In the genomic region with DNA sequence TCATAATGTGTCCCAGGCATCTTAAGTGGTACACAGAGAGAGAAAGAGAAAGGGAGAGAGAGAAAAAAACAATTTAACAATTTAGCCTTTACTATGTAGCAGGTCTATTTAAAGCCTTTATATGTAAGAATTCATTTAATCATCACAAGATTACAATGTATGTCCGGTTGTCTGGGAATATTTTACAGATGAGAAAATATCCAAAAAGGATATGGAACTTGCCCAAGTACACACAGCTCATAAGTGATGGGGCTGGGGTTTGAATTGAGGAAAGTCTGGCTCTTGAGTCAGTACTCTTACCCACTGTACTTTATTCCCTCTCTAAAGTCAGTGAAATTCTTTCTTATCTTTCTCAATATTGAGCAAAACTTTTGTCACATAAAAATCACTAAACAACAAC, we compare ENCODE assay signal across 29 cellular contexts.
"Had no signal": no experiment of that assay in that cellular context is flagged by ENCODE, and none has a peak within 500 bp of the region (broad histone marks: within the 10 kb centered on the region; RNA-seq: fewer than 3 reads in every experiment).

No MANE protein-coding gene starts in this region.

- H3K27ac Mint-ChIP-seq: activated B cell treated with CpG ODN at 0.5 μM for 24 hours; activated CD4-positive, alpha-beta memory T cell treated with anti-CD3 and anti-CD28 coated beads, Interleukin-2, amount 10 ng/mL, durations not matched to agents 7 days and 5 days; activated naive CD4-positive, alpha-beta T cell treated with anti-CD3 and anti-CD28 coated beads for 36 hours; activated naive CD8-positive, alpha-beta T cell; activated T-helper 17 cell treated with anti-CD3 and anti-CD28 coated beads, Interleukin-2, amount 50 U/mL, for 72 hours; T-helper 1 cell treated with Interleukin-12 subunit alpha and Interleukin-12 subunit beta and Interleukin-4 antibody, amounts not matched to agents 30 μg/mL and 1 μg/mL, for 36 hours had no signal

- H3K4me3 ChIP-seq: cardiac muscle cell, SK-N-MC had no signal

- H3K4me3 Mint-ChIP-seq: activated B cell treated with CpG ODN at 0.5 μM for 24 hours; activated CD4-positive, alpha-beta memory T cell treated with anti-CD3 and anti-CD28 coated beads, Interleukin-2, amount 10 ng/mL, durations not matched to agents 7 days and 5 days; activated naive CD4-positive, alpha-beta T cell treated with anti-CD3 and anti-CD28 coated beads for 36 hours; activated naive CD8-positive, alpha-beta T cell; activated T-helper 17 cell treated with anti-CD3 and anti-CD28 coated beads, Interleukin-2, amount 50 U/mL, for 72 hours; T-helper 1 cell treated with Interleukin-12 subunit alpha and Interleukin-12 subunit beta and Interleukin-4 antibody, amounts not matched to agents 30 μg/mL and 1 μg/mL, for 36 hours had no signal

- H3K27ac ChIP-seq: brain microvascular endothelial cell, cardiac muscle cell, SK-N-MC had no signal

- H3K4me1 Mint-ChIP-seq: activated B cell treated with CpG ODN at 0.5 μM for 24 hours; activated CD4-positive, alpha-beta memory T cell treated with anti-CD3 and anti-CD28 coated beads, Interleukin-2, amount 10 ng/mL, durations not matched to agents 7 days and 5 days; activated T-helper 17 cell treated with anti-CD3 and anti-CD28 coated beads, Interleukin-2, amount 50 U/mL, for 72 hours had no signal

- H3K27me3 Mint-ChIP-seq: activated B cell treated with CpG ODN at 0.5 μM for 24 hours; activated CD4-positive, alpha-beta memory T cell treated with anti-CD3 and anti-CD28 coated beads, Interleukin-2, amount 10 ng/mL, durations not matched to agents 7 days and 5 days; activated naive CD8-positive, alpha-beta T cell; activated T-helper 17 cell treated with anti-CD3 and anti-CD28 coated beads, Interleukin-2, amount 50 U/mL, for 72 hours had no signal

- H3K27me3 ChIP-seq: brain microvascular endothelial cell, cardiac muscle cell had no signal

- H3K9me3 Mint-ChIP-seq: activated B cell treated with CpG ODN at 0.5 μM for 24 hours; activated CD4-positive, alpha-beta memory T cell treated with anti-CD3 and anti-CD28 coated beads, Interleukin-2, amount 10 ng/mL, durations not matched to agents 7 days and 5 days; activated naive CD4-positive, alpha-beta T cell treated with anti-CD3 and anti-CD28 coated beads for 36 hours; activated T-helper 17 cell treated with anti-CD3 and anti-CD28 coated beads, Interleukin-2, amount 50 U/mL, for 72 hours; T-helper 1 cell treated with Interleukin-12 subunit alpha and Interleukin-12 subunit beta and Interleukin-4 antibody, amounts not matched to agents 30 μg/mL and 1 μg/mL, for 36 hours had no signal

- H3K36me3 ChIP-seq: brain microvascular endothelial cell, cardiac muscle cell had no signal

- ATAC-seq: activated T-helper 17 cell treated with anti-CD3 and anti-CD28 coated beads, Interleukin-2, amount 50 U/mL, for 72 hours; Panc1; Right ventricle myocardium inferior had no signal

- DNase-seq: activated B cell treated with CpG ODN at 0.5 μM for 24 hours; activated CD4-positive, alpha-beta memory T cell treated with anti-CD3 and anti-CD28 coated beads, Interleukin-2, amount 10 ng/mL, durations not matched to agents 7 days and 5 days; activated CD4-positive, alpha-beta T cell treated with anti-CD3 and anti-CD28 coated beads, Interleukin-2, amount 50 U/mL, for 1 hour; activated gamma-delta T cell; activated naive CD4-positive, alpha-beta T cell treated with anti-CD3 and anti-CD28 coated beads for 36 hours; activated T-cell treated with anti-CD3 and anti-CD28 coated beads for 4 hours; activated T-cell treated with anti-CD3 and anti-CD28 coated beads, Interleukin-2, amount 50 U/mL, for 48 hours; amygdala; brain microvascular endothelial cell; cerebellar nuclear complex; Kasumi-1; KBM-7; NCI-H1105 treated with DMSO at 0.1 percent for 48 hours; NCI-H1930; NCI-H2107; NCI-H345; NCI-H510A; NCI-H526 treated with DMSO at 0.1 percent for 48 hours; NCI-H82; RPMI8226; SW 1271; T-helper 9 cell had no signal
